In the genomic region with DNA sequence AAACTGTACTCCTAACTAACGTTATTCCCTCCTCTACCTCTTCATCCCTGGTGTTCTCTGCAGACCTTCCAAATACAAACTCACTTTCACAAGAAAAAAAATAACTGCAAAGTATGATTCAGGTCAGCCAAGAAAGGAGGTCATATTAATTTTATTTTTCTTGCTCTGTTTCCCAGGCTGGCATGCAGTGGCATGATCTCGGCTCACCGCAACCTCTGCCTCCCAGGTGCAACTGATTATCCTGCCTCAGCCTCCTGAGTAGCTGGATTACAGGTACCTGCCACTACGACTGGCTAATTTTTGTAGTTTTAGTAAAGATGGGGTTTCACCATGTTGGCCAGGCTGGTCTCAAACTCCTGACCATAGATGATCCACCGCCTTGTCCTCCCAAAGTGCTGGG, we compare ENCODE assay signal across 16 cellular contexts.
DNase-seq lines count a peak whose midpoint lies in the region; ATAC-seq, FAIRE-seq and TF ChIP-seq lines count a peak whose summit lies in the region.
"Had no signal": no experiment of that assay in that cellular context is flagged by ENCODE, and none has a peak within 500 bp of the region (broad histone marks: within the 10 kb centered on the region; RNA-seq: fewer than 3 reads in every experiment).

No MANE protein-coding gene starts in this region.

- H4K20me1 ChIP-seq in SK-N-SH (ENCODE audit: insufficient read depth) = no peaks in the 10 kb centered on the region
- no peaks in the 10 kb centered on the region for H4K20me1 ChIP-seq in keratinocyte (ENCODE audit: control insufficient read depth, extremely low read depth, insufficient read depth, low read length)
- H4K20me1 ChIP-seq in PC-3 (ENCODE audit: low read length) = no peaks in the 10 kb centered on the region
- no peaks in the 10 kb centered on the region for H4K20me1 ChIP-seq in H9 (ENCODE audit: control insufficient read depth, insufficient read depth, insufficient read length)

- H3K4me1 Mint-ChIP-seq in Calu3 (ENCODE audit: low read depth, unreplicated experiment) (peaks cover 9% of the 10 kb centered on the region), H9 (peaks cover 15 to 17% of the 10 kb centered on the region in 2 experiments)

- H3K4me3 ChIP-seq in SK-N-SH (ENCODE audit: low read depth in 2 of 2, low read length in 1 of 2) (no peak overlapping the region), coronary artery (no peak overlapping the region), keratinocyte (ENCODE audit: control insufficient read depth in 2 of 3, extremely low read depth in 1 of 3, insufficient read depth in 2 of 3, low read depth in 1 of 3, low read length in 3 of 3) (no peak overlapping the region), vagina (no peak overlapping the region), PC-3 (ENCODE audit: low read length) (no peak overlapping the region)
- H3K4me3 ChIP-seq: K562 had no signal

- no peak overlapping the region for H4K8ac ChIP-seq in H9 (replicated peaks; ENCODE audit: insufficient read length, low read depth, low read length)

- H3K4me1 ChIP-seq in SK-N-SH (ENCODE audit: control insufficient read depth in 1 of 2, insufficient read depth in 2 of 2, low read depth in 1 of 2, low read length in 1 of 2) (peaks cover 7 to 22% of the 10 kb centered on the region in 2 experiments; a peak in 3 of 4 replicates), keratinocyte (ENCODE audit: control insufficient read depth, extremely low read depth, insufficient read depth, low read length) (peaks cover 36% of the 10 kb centered on the region), vagina (peaks cover 17% of the 10 kb centered on the region), PC-3 (ENCODE audit: insufficient read depth, low read length) (peaks cover 19% of the 10 kb centered on the region), H9 (ENCODE audit: insufficient read depth, low read length) (no peaks in the 10 kb centered on the region; the same call in 1 of the 2 replicates)

- no peaks in the 10 kb centered on the region for H3K36me3 ChIP-seq in SK-N-SH (replicated peaks in 1 of 2; ENCODE audit: control insufficient read depth in 1 of 2, insufficient read depth in 2 of 2, low read length in 1 of 2)
- H3K36me3 ChIP-seq in keratinocyte (ENCODE audit: control insufficient read depth in 2 of 2, extremely low read depth in 1 of 2, insufficient read depth in 2 of 2, low read length in 2 of 2) = no peaks in the 10 kb centered on the region
- H3K36me3 ChIP-seq in vagina = no peaks in the 10 kb centered on the region
- no peaks in the 10 kb centered on the region for H3K36me3 ChIP-seq in PC-3 (ENCODE audit: low read depth, low read length)

- H2BK12ac ChIP-seq in H9 (ENCODE audit: insufficient read length, low read depth, low read length) = no peak overlapping the region

- no peaks in the 10 kb centered on the region for H3K23me2 ChIP-seq in H9 (ENCODE audit: insufficient read length, low read depth, low read length, poor library complexity, severe bottlenecking)

- H3K27me3 ChIP-seq in SK-N-SH (ENCODE audit: insufficient read depth) (no peaks in the 10 kb centered on the region), keratinocyte (ENCODE audit: control insufficient read depth, extremely low read depth, insufficient read depth, low read length) (no peaks in the 10 kb centered on the region), vagina (no peaks in the 10 kb centered on the region), PC-3 (ENCODE audit: low read length) (no peaks in the 10 kb centered on the region), H9 (ENCODE audit: insufficient read depth, low read length) (no peaks in the 10 kb centered on the region; the same call in 1 of the 2 replicates)

- H3K27ac ChIP-seq in SK-N-SH (ENCODE audit: low read depth in 2 of 2, low read length in 1 of 2) (no peak overlapping the region), coronary artery (peak overlapping the region; percentile 28 to 76), keratinocyte (ENCODE audit: control insufficient read depth, insufficient read depth, low read length) (no peak overlapping the region), vagina (peak overlapping the region; percentile 19), PC-3 (ENCODE audit: low read length) (no peak overlapping the region), H9 (ENCODE audit: insufficient read length, low read depth, low read length) (no peak overlapping the region)

- H2AK5ac ChIP-seq in H9 (ENCODE audit: insufficient read length, low read length) = no peak overlapping the region

- no peaks in the 10 kb centered on the region for H3K79me1 ChIP-seq in H9 (ENCODE audit: insufficient read depth, low read depth, low read length, poor library complexity, severe bottlenecking)

- H3K36me3 Mint-ChIP-seq in Calu3 (ENCODE audit: insufficient read depth, unreplicated experiment) = no peaks in the 10 kb centered on the region
- no peaks in the 10 kb centered on the region for H3K36me3 Mint-ChIP-seq in H9 (ENCODE audit: insufficient read depth in 1 of 3, low read depth in 3 of 3)

- H3K27me3 Mint-ChIP-seq in Calu3 (ENCODE audit: unreplicated experiment) = peaks cover 18% of the 10 kb centered on the region
- peaks cover 50% of the 10 kb centered on the region for H3K27me3 Mint-ChIP-seq in H9 (ENCODE audit: low read depth)

- H3K9me2 ChIP-seq in SK-N-SH (no peaks in the 10 kb centered on the region), PC-3 (replicated peaks; ENCODE audit: low read length) (no peaks in the 10 kb centered on the region)

- intact Hi-C loops in vagina (cut with DNase I) (no loop called here), Calu3 (cut with micrococcal nuclease; ENCODE audit: unreplicated experiment) (loop anchor here (1.0 to 10.0 kb wide), 5 partner anchors 203 to 403 kb away; no protein-coding TSS in a partner anchor), PC-3 (cut with micrococcal nuclease) (loop anchor here (1.0 to 5.0 kb wide), 9 partner anchors 23 to 1805 kb away; no protein-coding TSS in a partner anchor)

- no peak overlapping the region for H2BK120ac ChIP-seq in H9 (ENCODE audit: low read depth, low read length, poor library complexity, severe bottlenecking)

- TF ChIP-seq EP300 in SK-N-SH (IDR thresholded peaks at IDR 0.05; ENCODE audit: borderline replicate concordance in 1 of 2, low read depth in 1 of 2, low read length in 1 of 2) = no peak

- H3T11ph ChIP-seq in H9 (ENCODE audit: low read length) = no peak overlapping the region

- H3K18ac ChIP-seq in H9 (ENCODE audit: insufficient read length, low read depth, low read length) = no peak overlapping the region

- no peak overlapping the region for H2BK15ac ChIP-seq in H9 (ENCODE audit: low read depth, low read length)

- no peak overlapping the region for H2BK20ac ChIP-seq in H9 (ENCODE audit: low read depth, low read length, poor library complexity, severe bottlenecking)

- BruUV-seq in Calu3 (replicated peaks; lab: Mats Ljungman, UMichigan) (no TSS peak), PC-3 (replicated peaks; lab: Mats Ljungman, UMichigan) (no TSS peak)

- no peak overlapping the region for H3K27ac Mint-ChIP-seq in Calu3 (ENCODE audit: unreplicated experiment)
- H3K27ac Mint-ChIP-seq in H9 = no peak overlapping the region
- H3K27ac Mint-ChIP-seq: B cell had no signal

- H3K4me2 ChIP-seq in SK-N-SH = peak overlapping the region; percentile 63; the same call in 1 of the 2 replicates
- H3K4me2 ChIP-seq in keratinocyte (ENCODE audit: control insufficient read depth, extremely low read depth, insufficient read depth, low read depth, low read length) = peak overlapping the region; percentile 79
- no peak overlapping the region for H3K4me2 ChIP-seq in PC-3 (ENCODE audit: low read length)
- no peak overlapping the region for H3K4me2 ChIP-seq in H9 (ENCODE audit: insufficient read depth, insufficient read length, low read length)

- no peak overlapping the region for H3K23ac ChIP-seq in H9 (ENCODE audit: insufficient read length, low read depth, low read length)

- H3F3A ChIP-seq in SK-N-SH (replicated peaks; ENCODE audit: insufficient read depth) (peaks cover 9% of the 10 kb centered on the region), PC-3 (ENCODE audit: low read length, unreplicated experiment) (no peaks in the 10 kb centered on the region)

- no peak for DNase-seq in SK-N-SH
- DNase-seq in coronary artery (ENCODE audit: low spot score) = no peak
- DNase-seq in keratinocyte (ENCODE audit: low read depth, low spot score) = no peak
- no peak for DNase-seq in vagina (ENCODE audit: extremely low spot score in 2 of 2)
- DNase-seq in Calu3 = no peak
- no peak for DNase-seq in PC-3
- no peak for DNase-seq in H9
- DNase-seq: GDM1, NCI-H1092 treated with DMSO at 0.1 percent for 48 hours, NCI-H2081, NCI-H774, OCI-M1, SIG-M5 had no signal

- H2AFZ ChIP-seq in SK-N-SH (ENCODE audit: low read depth) = no peak overlapping the region
- H2AFZ ChIP-seq in keratinocyte (ENCODE audit: control insufficient read depth, low read length) = no peak overlapping the region
- no peak overlapping the region; the same call in 1 of the 2 replicates for H2AFZ ChIP-seq in PC-3 (ENCODE audit: low read length)
- H2AFZ ChIP-seq in H9 (ENCODE audit: low read length) = no peak overlapping the region

- TF ChIP-seq RAD21 in SK-N-SH (IDR thresholded peaks at IDR 0.05; ENCODE audit: low read length) = no peak

- H3K56ac ChIP-seq in H9 (ENCODE audit: insufficient read length, low read depth, low read length) = no peak overlapping the region

- no peak overlapping the region for H2BK5ac ChIP-seq in H9 (ENCODE audit: insufficient read length, low read length)

- H3K4ac ChIP-seq in H9 (ENCODE audit: low read depth, low read length) = no peak overlapping the region

- no peak overlapping the region for H4K5ac ChIP-seq in H9 (ENCODE audit: insufficient read length, low read depth, low read length)

- CTCF ChIA-PET in SK-N-SH (lab: Yijun Ruan, JAX) = interaction anchor here (0.7 to 13.4 kb wide), 38 partner anchors 8 to 917 kb away, joined by 3 to 152 read pairs (median 4); partner anchors contain the start of gene PDGFRA
- CTCF ChIA-PET in Calu3 (lab: Charles Lee) = interaction anchor here (1.4 to 1.8 kb wide), 3 partner anchors 22 to 326 kb away, joined by 4 to 15 read pairs (median 7); no protein-coding TSS in a partner anchor
- CTCF ChIA-PET in PC-3 (lab: Charles Lee) = interaction anchor here (0.5 to 2.9 kb wide), 6 partner anchors 198 to 326 kb away, joined by 3 to 28 read pairs (median 6); no protein-coding TSS in a partner anchor

- H3K79me2 ChIP-seq in SK-N-SH (ENCODE audit: insufficient read depth) (no peaks in the 10 kb centered on the region), keratinocyte (ENCODE audit: control insufficient read depth, insufficient read depth, low read length) (no peaks in the 10 kb centered on the region), PC-3 (ENCODE audit: low read length) (no peaks in the 10 kb centered on the region), H9 (ENCODE audit: insufficient read depth, low read length) (no peaks in the 10 kb centered on the region)

- ATAC-seq in SK-N-SH treated with all-trans-retinoic acid at 6 μM for 48 hours = no peak
- ATAC-seq in PC-3 = no peak
- ATAC-seq: K562 had no signal

- no peak overlapping the region for H3K14ac ChIP-seq in H9 (ENCODE audit: insufficient read depth, low read length)

- no peak for TF ChIP-seq CTCF in SK-N-SH (IDR thresholded peaks at IDR 0.05)
- TF ChIP-seq CTCF in coronary artery (IDR thresholded peaks at IDR 0.05) = no peak
- no peak for TF ChIP-seq CTCF in keratinocyte (optimal IDR thresholded peaks at IDR 0.05 in 1 of 3, IDR thresholded peaks at IDR 0.05 in 1 of 3, conservative IDR thresholded peaks at IDR 0.05 in 1 of 3; ENCODE audit: extremely low read depth in 1 of 3, insufficient read depth in 2 of 3, low read length in 3 of 3)
- no peak for TF ChIP-seq CTCF in vagina (IDR thresholded peaks at IDR 0.05)
- TF ChIP-seq CTCF in Calu3 (IDR thresholded peaks at IDR 0.05; ENCODE audit: unreplicated experiment) = no peak
- no peak for TF ChIP-seq CTCF in PC-3 (conservative IDR thresholded peaks at IDR 0.05; ENCODE audit: low read depth, low read length)
- TF ChIP-seq CTCF in H9 (conservative IDR thresholded peaks at IDR 0.05) = no peak

- no peak overlapping the region for H3K9ac ChIP-seq in SK-N-SH
- no peak overlapping the region for H3K9ac ChIP-seq in keratinocyte (ENCODE audit: control insufficient read depth, extremely low read depth, insufficient read depth, low read length)
- no peak overlapping the region for H3K9ac ChIP-seq in PC-3 (ENCODE audit: low read length)
- H3K9ac ChIP-seq in H9 (ENCODE audit: extremely low read depth, insufficient read length, low read length) = no peak overlapping the region

- H3K9me3 Mint-ChIP-seq in Calu3 (ENCODE audit: low read depth, unreplicated experiment) (no peaks in the 10 kb centered on the region), H9 (no peaks in the 10 kb centered on the region)

- peak; percentile 81 for FAIRE-seq in keratinocyte (lab: Jason Lieb, UNC)

- no peak for TF ChIP-seq POLR2A in vagina (IDR thresholded peaks at IDR 0.05)

- no peak overlapping the region for H4K91ac ChIP-seq in H9 (ENCODE audit: insufficient read length, low read depth, low read length)

- H3K9me1 ChIP-seq in keratinocyte (ENCODE audit: control insufficient read depth, extremely low read depth, insufficient read depth, low read length) = no peaks in the 10 kb centered on the region

- 77% methylated on average over 5 of the region's 5 CpGs for WGBS in SK-N-SH (ENCODE audit: low lambda C conversion rate)
- no CpG with 5 or more reads among the region's 5 CpGs for WGBS in H9 (ENCODE audit: extremely low coverage, insufficient read length, low lambda C conversion rate)

- dilution Hi-C loops in keratinocyte (cut with MboI; ENCODE audit: extremely low pct_ligation_motif_present, low sequenced_read_pairs) = no loop called here

- H3K9me3 ChIP-seq in SK-N-SH (no peaks in the 10 kb centered on the region), keratinocyte (ENCODE audit: control insufficient read depth, low read depth, low read length) (no peaks in the 10 kb centered on the region), vagina (no peaks in the 10 kb centered on the region), PC-3 (ENCODE audit: low read length) (no peaks in the 10 kb centered on the region), H9 (ENCODE audit: control insufficient read depth, low read depth, low read length) (no peaks in the 10 kb centered on the region)

- H3K4me3 Mint-ChIP-seq in Calu3 (ENCODE audit: low read depth, unreplicated experiment) (no peak overlapping the region), H9 (no peak overlapping the region)

- POLR2A ChIA-PET in SK-N-SH (lab: Yijun Ruan, JAX) = no interaction called here
- POLR2A ChIA-PET in PC-3 (lab: Charles Lee; ENCODE audit: unreplicated experiment) = interaction anchor here (0.6 kb wide), 1 partner anchor 19 kb away, joined by 3 read pairs; no protein-coding TSS in a partner anchor

Comparison
In these comparisons a context has a peak if more than half of its experiments do, and no peak if none do; other contexts are left out.
1. H3K27ac ChIP-seq: peak in coronary artery (2 of 2) and vagina (single experiment); none in SK-N-SH (0 of 2), keratinocyte (single experiment), PC-3 (single experiment) and H9 (single experiment).
2. H3K4me2 ChIP-seq: peak in SK-N-SH (single experiment) and keratinocyte (single experiment); none in PC-3 (single experiment) and H9 (single experiment).